Comparison of ENCODE assay signal across 21 cellular contexts in the genomic region with DNA sequence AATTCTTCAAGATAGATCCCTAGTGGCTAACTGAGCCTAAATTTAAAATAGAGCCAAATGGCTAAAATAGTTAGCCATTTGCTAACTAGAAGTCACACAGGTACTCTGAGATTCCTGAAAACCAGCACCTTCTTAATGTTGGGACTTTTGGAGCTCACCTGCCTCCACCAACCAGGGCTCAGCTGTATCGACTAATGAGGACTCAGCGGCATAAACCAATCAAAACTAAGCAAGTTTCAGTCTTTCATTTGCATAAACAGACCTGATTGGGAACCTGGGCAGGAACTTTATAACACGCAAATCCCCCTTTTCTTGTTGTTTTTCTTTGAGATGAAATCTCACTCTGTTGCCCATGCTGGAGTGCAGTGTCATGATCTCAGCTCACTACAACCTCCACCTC. TPM values are rescaled to one million over a fixed set of nuclear protein-coding genes. Genes with fewer than 3 reads are reported as not detected.
"Had no signal": no experiment of that assay in that cellular context is flagged by ENCODE, and none has a peak within 500 bp of the region (broad histone marks: within the 10 kb centered on the region; RNA-seq: fewer than 3 reads in every experiment).

No MANE protein-coding gene starts in this region.

- H3K36me3 ChIP-seq: colonic mucosa, esophagus squamous epithelium, transverse colon had no signal

- H3K27ac ChIP-seq: colonic mucosa, esophagus squamous epithelium had no signal

- H3K27ac Mint-ChIP-seq: activated CD4-positive, alpha-beta T cell treated with anti-CD3 and anti-CD28 coated beads, Interleukin-2, amount 10 ng/mL, durations not matched to agents 24 days and 14 days; activated naive CD4-positive, alpha-beta T cell treated with anti-CD3 and anti-CD28 coated beads for 36 hours; memory B cell; T-helper 1 cell treated with Interleukin-12 subunit alpha and Interleukin-12 subunit beta and Interleukin-4 antibody, amounts not matched to agents 30 μg/mL and 1 μg/mL, for 36 hours had no signal

- DNase-seq: activated CD4-positive, alpha-beta T cell treated with anti-CD3 and anti-CD28 coated beads, Interleukin-2, amount 10 ng/mL, durations not matched to agents 24 days and 14 days; activated naive CD4-positive, alpha-beta T cell treated with anti-CD3 and anti-CD28 coated beads for 36 hours; activated T-cell treated with anti-CD3 and anti-CD28 coated beads, Interleukin-2, amount 50 U/mL, for 48 hours; amniotic stem cell; caudate nucleus; colonic mucosa; esophagus squamous epithelium; hypothalamus; kidney glomerular epithelial cell; left ventricle myocardium superior; stimulated activated CD4-positive, alpha-beta T cell treated with anti-CD3 and anti-CD28 coated beads, Interleukin-2, amount 100 ng/mL, for 48 hours; stimulated activated naive B cell treated with anti-CD40 and anti-IgM and Interleukin-4, amounts not matched to agents 10 μg/mL and 1 μg/mL and 100 μg/mL, for 72 hours; transverse colon had no signal

- H3K4me1 ChIP-seq: colonic mucosa, transverse colon had no signal

- H3K4me3 ChIP-seq: colonic mucosa had no signal

- H3K9me3 ChIP-seq: colonic mucosa, esophagus squamous epithelium, transverse colon had no signal

- H3K27me3 ChIP-seq: colonic mucosa, transverse colon had no signal

- H3K4me3 Mint-ChIP-seq: activated CD4-positive, alpha-beta T cell treated with anti-CD3 and anti-CD28 coated beads, Interleukin-2, amount 10 ng/mL, durations not matched to agents 24 days and 14 days; memory B cell; T-helper 1 cell treated with Interleukin-12 subunit alpha and Interleukin-12 subunit beta and Interleukin-4 antibody, amounts not matched to agents 30 μg/mL and 1 μg/mL, for 36 hours had no signal

- FAIRE-seq: endothelial cell of umbilical vein had no signal

- H3K27me3 Mint-ChIP-seq: activated CD4-positive, alpha-beta T cell treated with anti-CD3 and anti-CD28 coated beads, Interleukin-2, amount 10 ng/mL, durations not matched to agents 24 days and 14 days; naive thymus-derived CD8-positive, alpha-beta T cell had no signal

- H3K36me3 Mint-ChIP-seq: memory B cell; naive thymus-derived CD8-positive, alpha-beta T cell had no signal

- H3K9me3 Mint-ChIP-seq: activated CD4-positive, alpha-beta T cell treated with anti-CD3 and anti-CD28 coated beads, Interleukin-2, amount 10 ng/mL, durations not matched to agents 24 days and 14 days; activated naive CD4-positive, alpha-beta T cell treated with anti-CD3 and anti-CD28 coated beads for 36 hours; naive thymus-derived CD8-positive, alpha-beta T cell; stimulated activated naive B cell treated with anti-CD40 and anti-IgM and Interleukin-4, amounts not matched to agents 10 μg/mL and 1 μg/mL and 100 μg/mL, for 72 hours; T-helper 1 cell treated with Interleukin-12 subunit alpha and Interleukin-12 subunit beta and Interleukin-4 antibody, amounts not matched to agents 30 μg/mL and 1 μg/mL, for 36 hours had no signal

- H3K4me1 Mint-ChIP-seq: memory B cell had no signal

- ATAC-seq: left ventricle myocardium superior; naive thymus-derived CD8-positive, alpha-beta T cell had no signal

RNA-seq across cellular contexts. Expression of gene TNFRSF9, which starts 28.5 kb away (rescaled TPM):
- total RNA-seq: left ventricle myocardium superior had no signal

RNA-seq across cellular contexts. Expression of gene UTS2, which starts 59.3 kb away (rescaled TPM):
- total RNA-seq: activated CD4-positive, alpha-beta T cell treated with anti-CD3 and anti-CD28 coated beads, Interleukin-2, amount 10 ng/mL, durations not matched to agents 24 days and 14 days; activated CD8-positive, alpha-beta memory T cell treated with anti-CD3 and anti-CD28 coated beads for 36 hours; activated naive CD4-positive, alpha-beta T cell treated with anti-CD3 and anti-CD28 coated beads for 36 hours; endothelial cell of umbilical vein; esophagus squamous epithelium; fibroblast of villous mesenchyme; left ventricle myocardium superior; mucosa of gallbladder; naive thymus-derived CD8-positive, alpha-beta T cell; skeletal muscle tissue; transverse colon had no signal
- polyA plus RNA-seq: endothelial cell of umbilical vein had no signal
